Comparison of ENCODE assay signal across 23 cellular contexts in genomic region chr4:100882661-100883060, GRCh38.
"Had no signal": no experiment of that assay in that cellular context is flagged by ENCODE, and none has a peak within 500 bp of the region (broad histone marks: within the 10 kb centered on the region; RNA-seq: fewer than 3 reads in every experiment).

No MANE protein-coding gene starts in this region.

- H3K4me3 ChIP-seq: heart left ventricle, spleen, testis, tibial nerve, upper lobe of right lung, vagina had no signal

- H3K36me3 ChIP-seq: heart left ventricle, spleen, tibial nerve, upper lobe of right lung, vagina had no signal

- ATAC-seq: esophagus mucosa; heart left ventricle; left lobe of liver; naive thymus-derived CD4-positive, alpha-beta T cell; sciatic nerve; stimulated activated memory B cell treated with anti-CD40 and anti-IgM and Interleukin-4, amounts not matched to agents 10 μg/mL and 1 μg/mL and 100 μg/mL, for 72 hours; stimulated activated naive CD8-positive, alpha-beta T cell treated with anti-CD3 and anti-CD28 coated beads, Interleukin-15, amount 100 ng/mL, for 72 hours; upper lobe of right lung had no signal

- H3K4me1 ChIP-seq: heart left ventricle, spleen, testis, tibial nerve, upper lobe of right lung, vagina had no signal

- FAIRE-seq: endometrium, frontal cortex, islet of Langerhans had no signal

- H3K9me3 ChIP-seq: testis, upper lobe of right lung, vagina had no signal

- H3K27ac ChIP-seq: heart left ventricle, spleen, testis, tibial nerve, upper lobe of right lung, vagina had no signal

- DNase-seq: effector memory CD4-positive, alpha-beta T cell; heart left ventricle; hypothalamus; mammary epithelial cell; naive thymus-derived CD4-positive, alpha-beta T cell; nephron progenitor cell; posterior cingulate gyrus; spleen; stimulated activated CD4-positive, alpha-beta T cell treated with anti-CD3 and anti-CD28 coated beads, Interleukin-15, amount 100 ng/mL, for 24 hours; stimulated activated CD4-positive, alpha-beta T cell treated with anti-CD3 and anti-CD28 coated beads, Interleukin-1b, Interleukin-23, amount 100 ng/mL, for 48 hours; stimulated activated CD4-positive, alpha-beta T cell treated with anti-CD3 and anti-CD28 coated beads, Interleukin-4, amount 100 ng/mL, for 24 hours; stimulated activated naive CD8-positive, alpha-beta T cell treated with anti-CD3 and anti-CD28 coated beads, Interleukin-15, amount 100 ng/mL, for 72 hours; testis; upper lobe of right lung had no signal

- H3K27me3 ChIP-seq: heart left ventricle, spleen, testis, tibial nerve, upper lobe of right lung, vagina had no signal
